19 cellular contexts compared by ENCODE assay signal in genomic region chr20:24111858-24112257, GRCh38.
DNase-seq lines count a peak whose midpoint lies in the region; ATAC-seq and TF ChIP-seq lines count a peak whose summit lies in the region.
"Had no signal": no experiment of that assay in that cellular context is flagged by ENCODE, and none has a peak within 500 bp of the region (broad histone marks: within the 10 kb centered on the region; RNA-seq: fewer than 3 reads in every experiment).

No MANE protein-coding gene starts in this region.

- no peaks in the 10 kb centered on the region for H3F3A ChIP-seq in PC-3 (ENCODE audit: low read length, unreplicated experiment)

- H3K4me3 ChIP-seq in BLaER1 (no peak overlapping the region), PC-3 (ENCODE audit: low read length) (peak overlapping the region; percentile 54), right lobe of liver (no peak overlapping the region)
- H3K4me3 ChIP-seq: A549, GM12878, GM23248, HAP-1 had no signal

- TF ChIP-seq CTCF in PC-3 (conservative IDR thresholded peaks at IDR 0.05; ENCODE audit: low read depth, low read length) (no peak), right lobe of liver (IDR thresholded peaks at IDR 0.05) (peak in 1 of 4 donors; percentile 6)

- BruUV-seq in PC-3 (replicated peaks; lab: Mats Ljungman, UMichigan), result no TSS peak

- peak; percentile 73 for DNase-seq in PC-3
- DNase-seq in left kidney (ENCODE audit: low read depth, low spot score), result peak; percentile 38
- peak; percentile 60 to 94 (median 87) for DNase-seq in right lobe of liver
- no peak for DNase-seq in NCI-H146 treated with DMSO at 0.1 percent for 48 hours (lab: John Stamatoyannopoulos, UW; ENCODE audit: unreplicated experiment)
- no peak for DNase-seq in NCI-H2107 treated with DMSO at 0.1 percent for 48 hours (lab: John Stamatoyannopoulos, UW; ENCODE audit: unreplicated experiment)
- DNase-seq in NCI-H524 (lab: John Stamatoyannopoulos, UW), result no peak
- DNase-seq: AML-193; CD8-positive, alpha-beta T cell; DMS 273 treated with DMSO at 0.1 percent for 48 hours; DMS53; DND-41; EL; GM23248 had no signal

- intact Hi-C loops in PC-3 (cut with micrococcal nuclease) (no loop called here), right lobe of liver (cut with DNase I) (no loop called here)

- no peaks in the 10 kb centered on the region for H3K36me3 ChIP-seq in BLaER1
- no peaks in the 10 kb centered on the region for H3K36me3 ChIP-seq in PC-3 (ENCODE audit: low read depth, low read length)
- no peaks in the 10 kb centered on the region for H3K36me3 ChIP-seq in right lobe of liver
- H3K36me3 ChIP-seq: HAP-1 had no signal

- peak; percentile 58 for ATAC-seq in PC-3
- peak; percentile 91 to 99 (median 94) for ATAC-seq in right lobe of liver
- no peak for ATAC-seq in HG03139 (IDR thresholded peaks at IDR 0.05; ENCODE audit: unreplicated experiment)
- ATAC-seq: A549; CD8-positive, alpha-beta T cell had no signal

- H3K4me1 ChIP-seq in BLaER1 (peaks cover 49% of the 10 kb centered on the region), PC-3 (ENCODE audit: insufficient read depth, low read length) (peaks cover 38% of the 10 kb centered on the region), right lobe of liver (no peaks in the 10 kb centered on the region)
- H3K4me1 ChIP-seq: A549, HAP-1 had no signal

- H3K9ac ChIP-seq in BLaER1, result no peak overlapping the region
- no peak overlapping the region for H3K9ac ChIP-seq in PC-3 (ENCODE audit: low read length)
- H3K9ac ChIP-seq: GM23248 had no signal

- no peaks in the 10 kb centered on the region for H3K9me2 ChIP-seq in PC-3 (replicated peaks; ENCODE audit: low read length)

- H3K27ac ChIP-seq in BLaER1 (no peak overlapping the region), PC-3 (ENCODE audit: low read length) (0 out of 2 replicates have a peak overlapping the region, but pooled peaks have one; percentile 9), right lobe of liver (no peak overlapping the region)
- H3K27ac ChIP-seq: 22Rv1, GM23248 had no signal

- POLR2A ChIA-PET in PC-3 (lab: Charles Lee; ENCODE audit: unreplicated experiment), result no interaction called here

- H3K9me3 ChIP-seq in BLaER1 (no peaks in the 10 kb centered on the region), PC-3 (ENCODE audit: low read length) (no peaks in the 10 kb centered on the region), right lobe of liver (no peaks in the 10 kb centered on the region)
- H3K9me3 ChIP-seq: A549, HAP-1 had no signal

- H4K20me1 ChIP-seq in BLaER1, result no peaks in the 10 kb centered on the region
- no peaks in the 10 kb centered on the region for H4K20me1 ChIP-seq in PC-3 (ENCODE audit: low read length)

- peak overlapping the region; percentile 61 for H3K4me2 ChIP-seq in BLaER1
- peak overlapping the region; percentile 70 for H3K4me2 ChIP-seq in PC-3 (ENCODE audit: low read length)
- H3K4me2 ChIP-seq: A549 had no signal

- no peaks in the 10 kb centered on the region for H3K27me3 ChIP-seq in BLaER1
- no peaks in the 10 kb centered on the region for H3K27me3 ChIP-seq in PC-3 (ENCODE audit: low read length)
- H3K27me3 ChIP-seq in right lobe of liver, result no peaks in the 10 kb centered on the region

- peak overlapping the region; percentile 64 for H2AFZ ChIP-seq in PC-3 (ENCODE audit: low read length)
- H2AFZ ChIP-seq: GM23248 had no signal

- CTCF ChIA-PET in PC-3 (lab: Charles Lee), result no interaction called here

- peaks cover 42% of the 10 kb centered on the region for H3K79me2 ChIP-seq in PC-3 (ENCODE audit: low read length)

- WGBS in right lobe of liver (ENCODE audit: insufficient coverage, low coverage, low lambda C conversion rate, missing lambda C conversion rate), result 50% methylated on average over 3 of the region's 5 CpGs

- no peak for TF ChIP-seq POLR2A in right lobe of liver (IDR thresholded peaks at IDR 0.05)

Comparison
In these comparisons a context has a peak if more than half of its experiments do, and no peak if none do; other contexts are left out.
1. DNase-seq: peak in PC-3 (single experiment), left kidney (single experiment) and right lobe of liver (3 of 3); none in NCI-H146 treated with DMSO at 0.1 percent for 48 hours (single experiment), NCI-H2107 treated with DMSO at 0.1 percent for 48 hours (single experiment) and NCI-H524 (0 of 2).